Comparison of ENCODE assay signal across 1 cellular context in genomic region chr10:106863549-106863948, GRCh38.
TF ChIP-seq lines count a peak whose summit lies in the region.

No MANE protein-coding gene starts in this region.

TF ChIP-seq in SK-N-SH, 30 proteins besides CTCF, POLR2A, EP300 and RAD21 (continued from another document):
- TF ChIP-seq, protein P1, sequence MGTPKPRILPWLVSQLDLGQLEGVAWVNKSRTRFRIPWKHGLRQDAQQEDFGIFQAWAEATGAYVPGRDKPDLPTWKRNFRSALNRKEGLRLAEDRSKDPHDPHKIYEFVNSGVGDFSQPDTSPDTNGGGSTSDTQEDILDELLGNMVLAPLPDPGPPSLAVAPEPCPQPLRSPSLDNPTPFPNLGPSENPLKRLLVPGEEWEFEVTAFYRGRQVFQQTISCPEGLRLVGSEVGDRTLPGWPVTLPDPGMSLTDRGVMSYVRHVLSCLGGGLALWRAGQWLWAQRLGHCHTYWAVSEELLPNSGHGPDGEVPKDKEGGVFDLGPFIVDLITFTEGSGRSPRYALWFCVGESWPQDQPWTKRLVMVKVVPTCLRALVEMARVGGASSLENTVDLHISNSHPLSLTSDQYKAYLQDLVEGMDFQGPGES (IDR thresholded peaks at IDR 0.05; ENCODE audit: low read depth, low read length): no peak
- TF ChIP-seq TAF1 (IDR thresholded peaks at IDR 0.05; ENCODE audit: borderline replicate concordance, low read depth, low read length): no peak
- no peak for TF ChIP-seq ELF1 (IDR thresholded peaks at IDR 0.05)
- no peak for TF ChIP-seq FOXJ3 (CRISPR knock-in tag; IDR thresholded peaks at IDR 0.05)
- no peak for TF ChIP-seq YY1 (IDR thresholded peaks at IDR 0.05; ENCODE audit: low read depth)
- TF ChIP-seq, protein P2, sequence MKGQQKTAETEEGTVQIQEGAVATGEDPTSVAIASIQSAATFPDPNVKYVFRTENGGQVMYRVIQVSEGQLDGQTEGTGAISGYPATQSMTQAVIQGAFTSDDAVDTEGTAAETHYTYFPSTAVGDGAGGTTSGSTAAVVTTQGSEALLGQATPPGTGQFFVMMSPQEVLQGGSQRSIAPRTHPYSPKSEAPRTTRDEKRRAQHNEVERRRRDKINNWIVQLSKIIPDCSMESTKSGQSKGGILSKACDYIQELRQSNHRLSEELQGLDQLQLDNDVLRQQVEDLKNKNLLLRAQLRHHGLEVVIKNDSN (IDR thresholded peaks at IDR 0.05; ENCODE audit: borderline replicate concordance, low read depth): no peak
